20 cellular contexts compared by ENCODE assay signal in the genomic region with DNA sequence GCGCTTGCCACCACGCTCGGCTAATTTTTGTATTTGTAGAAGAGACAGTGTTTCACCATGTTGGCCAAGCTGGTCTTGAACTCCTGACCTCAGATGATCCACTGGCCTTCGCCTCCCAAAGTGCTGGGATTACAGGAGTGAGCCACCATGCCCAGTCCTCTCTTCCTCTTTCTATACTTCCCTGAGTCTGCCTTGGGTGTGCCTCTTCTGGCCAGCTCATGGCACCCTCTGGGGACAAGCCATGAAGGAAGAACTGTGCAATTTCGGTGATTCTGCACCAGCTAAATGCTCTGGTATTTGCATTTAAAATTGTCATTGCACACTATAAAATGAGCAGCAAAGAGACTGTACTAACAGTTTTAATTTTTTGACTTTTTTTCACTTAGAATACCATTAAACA.
"Had no signal": no experiment of that assay in that cellular context is flagged by ENCODE, and none has a peak within 500 bp of the region (broad histone marks: within the 10 kb centered on the region; RNA-seq: fewer than 3 reads in every experiment).

No MANE protein-coding gene starts in this region.

- H3K27me3 ChIP-seq: gastrocnemius medialis, ovary, sigmoid colon, testis, tibial artery had no signal

- H3K36me3 ChIP-seq: gastrocnemius medialis, lower lobe of right lung, ovary, sigmoid colon, tibial artery had no signal

- H3K9me3 ChIP-seq: gastrocnemius medialis, lower lobe of right lung, ovary, psoas muscle, sigmoid colon, testis, tibial artery had no signal

- H3K27ac ChIP-seq: dorsolateral prefrontal cortex, gastrocnemius medialis, lower lobe of right lung, ovary, psoas muscle, sigmoid colon, testis, tibial artery had no signal

- H3K4me1 ChIP-seq: gastrocnemius medialis, lower lobe of right lung, psoas muscle, sigmoid colon, testis, tibial artery had no signal

- H3K4me3 ChIP-seq: dorsolateral prefrontal cortex, gastrocnemius medialis, lower lobe of right lung, ovary, psoas muscle, sigmoid colon, testis, tibial artery had no signal

- DNase-seq: dorsolateral prefrontal cortex; effector CD4-positive, alpha-beta T cell; foreskin fibroblast; gastrocnemius medialis; head of caudate nucleus; left ventricle myocardium superior; lower lobe of right lung; natural killer cell; occipital lobe; ovary; posterior cingulate gyrus; psoas muscle; right cardiac atrium; sigmoid colon; stimulated activated CD4-positive, alpha-beta T cell treated with anti-CD3 and anti-CD28 coated beads, Interleukin-2, amount 100 ng/mL, for 24 hours; stimulated activated CD4-positive, alpha-beta T cell treated with anti-CD3 and anti-CD28 coated beads, Interleukin-4, amount 100 ng/mL, for 24 hours; stimulated activated naive CD8-positive, alpha-beta T cell treated with anti-CD3 and anti-CD28 coated beads, Interleukin-15, Interleukin-2, amounts not matched to agents 100 U/mL and 50 U/mL, for 24 hours; substantia nigra; testis; tibial artery had no signal
